2 cellular contexts compared by ENCODE assay signal in genomic region chr13:48042889-48043288, GRCh38.
TF ChIP-seq lines count a peak whose summit lies in the region.

No MANE protein-coding gene starts in this region.

TF ChIP-seq in SK-N-SH, 30 proteins besides CTCF, POLR2A, EP300 and RAD21:
- TF ChIP-seq POLR2AphosphoS5 (IDR thresholded peaks at IDR 0.05; ENCODE audit: low read depth, low read length) (no peak), GABPA (IDR thresholded peaks at IDR 0.05; ENCODE audit: low read depth) (no peak), TAF1 (IDR thresholded peaks at IDR 0.05; ENCODE audit: borderline replicate concordance, low read depth, low read length) (no peak), NFIC (IDR thresholded peaks at IDR 0.05; ENCODE audit: borderline replicate concordance) (no peak), GATA2 (CRISPR knock-in tag; IDR thresholded peaks at IDR 0.05) (no peak)
TF ChIP-seq in SK-N-SH: peak in this region for 0.

TF ChIP-seq in SK-N-SH treated with all-trans-retinoic acid at 6 μM for 48 hours, 23 proteins besides CTCF, POLR2A, EP300 and RAD21:
- TF ChIP-seq CSDC2 (CRISPR knock-in tag; IDR thresholded peaks at IDR 0.05) (no peak), PATZ1 (CRISPR knock-in tag; IDR thresholded peaks at IDR 0.05; ENCODE audit: borderline replicate concordance) (no peak)
TF ChIP-seq in SK-N-SH treated with all-trans-retinoic acid at 6 μM for 48 hours: peak in this region for 0.
